In genomic region chr17:1150863-1151685, GRCh38 we compare ENCODE assay signal across 18 cellular contexts. TPM values are rescaled to one million over a fixed set of nuclear protein-coding genes. Genes with fewer than 3 reads are reported as not detected.
DNase-seq lines count a peak whose midpoint lies in the region; ATAC-seq and TF ChIP-seq lines count a peak whose summit lies in the region.
"Had no signal": no experiment of that assay in that cellular context is flagged by ENCODE, and none has a peak within 500 bp of the region (broad histone marks: within the 10 kb centered on the region; RNA-seq: fewer than 3 reads in every experiment).

No MANE protein-coding gene starts in this region.

- intact Hi-C loops in mucosa of descending colon (cut with DNase I, micrococcal nuclease): no loop called here

- no peaks in the 10 kb centered on the region for H3K4me1 ChIP-seq in mucosa of descending colon (ENCODE audit: low read depth)

- DNase-seq in H4 (ENCODE audit: low spot score): peak; percentile 37
- DNase-seq in amniotic epithelial cell (ENCODE audit: low read depth): peak; percentile 51
- DNase-seq in fibroblast of peridontal ligament (ENCODE audit: extremely low read depth): peak; percentile 6
- peak; percentile 92 for DNase-seq in retinal pigment epithelial cell (ENCODE audit: low read depth)
- no peak for DNase-seq in activated CD4-positive, CD25-positive, alpha-beta regulatory T cell treated with anti-CD3 and anti-CD28 coated beads, Interleukin-2, amount 50 U/mL, for 72 hours
- DNase-seq in mucosa of descending colon: no peak
- DNase-seq: activated CD4-positive, alpha-beta T cell treated with anti-CD3 and anti-CD28 coated beads, Interleukin-2, amount 50 U/mL, for 48 hours; activated T-cell treated with anti-CD3 and anti-CD28 coated beads for 4 hours; colonic mucosa; DMS79 treated with DMSO at 0.1 percent for 48 hours; Kasumi-1; NCI-H1092; NCI-H510A treated with DMSO at 0.1 percent for 48 hours; stimulated activated CD4-positive, alpha-beta T cell treated with anti-CD3 and anti-CD28 coated beads, Interleukin-15, amount 100 ng/mL, for 24 hours had no signal

- H3K36me3 ChIP-seq in mucosa of descending colon (ENCODE audit: low read depth): no peaks in the 10 kb centered on the region
- H3K36me3 ChIP-seq: colonic mucosa had no signal

- ATAC-seq in GM21619 (IDR thresholded peaks at IDR 0.05; ENCODE audit: unreplicated experiment): no peak
- no peak for ATAC-seq in mucosa of descending colon
- ATAC-seq: gastroesophageal sphincter; stimulated activated memory B cell treated with anti-CD40 and anti-IgM and Interleukin-4, amounts not matched to agents 10 μg/mL and 1 μg/mL and 100 μg/mL, for 72 hours had no signal

- H3K4me3 ChIP-seq in retinal pigment epithelial cell (ENCODE audit: low read length) (no peak overlapping the region), mucosa of descending colon (no peak overlapping the region)
- H3K4me3 ChIP-seq: colonic mucosa, gastroesophageal sphincter, thoracic aorta had no signal

- TF ChIP-seq CTCF in retinal pigment epithelial cell (conservative IDR thresholded peaks at IDR 0.05; ENCODE audit: low read depth, low read length) (no peak), mucosa of descending colon (IDR thresholded peaks at IDR 0.05) (no peak)

- H3K9me3 ChIP-seq in mucosa of descending colon: no peaks in the 10 kb centered on the region
- H3K9me3 ChIP-seq: colonic mucosa, gastroesophageal sphincter, thoracic aorta had no signal

RNA-seq across cellular contexts. Expression of gene ABR, which starts 28.7 kb away (rescaled TPM):
- total RNA-seq in H4 (2014; rRNA removed; shearing (Covaris generic)): 33.3 and 40.0 TPM in 2 replicates
- total RNA-seq in mucosa of descending colon: 100 to 1,000 TPM; 257 to 470 (median 292) TPM

Comparison
In these comparisons a context has a peak if more than half of its experiments do, and no peak if none do; other contexts are left out.
1. DNase-seq: peak in H4 (single experiment), amniotic epithelial cell (single experiment), fibroblast of peridontal ligament (single experiment) and retinal pigment epithelial cell (single experiment); none in activated CD4-positive, CD25-positive, alpha-beta regulatory T cell treated with anti-CD3 and anti-CD28 coated beads, Interleukin-2, amount 50 U/mL, for 72 hours (single experiment) and mucosa of descending colon (0 of 3).